In the genomic region with DNA sequence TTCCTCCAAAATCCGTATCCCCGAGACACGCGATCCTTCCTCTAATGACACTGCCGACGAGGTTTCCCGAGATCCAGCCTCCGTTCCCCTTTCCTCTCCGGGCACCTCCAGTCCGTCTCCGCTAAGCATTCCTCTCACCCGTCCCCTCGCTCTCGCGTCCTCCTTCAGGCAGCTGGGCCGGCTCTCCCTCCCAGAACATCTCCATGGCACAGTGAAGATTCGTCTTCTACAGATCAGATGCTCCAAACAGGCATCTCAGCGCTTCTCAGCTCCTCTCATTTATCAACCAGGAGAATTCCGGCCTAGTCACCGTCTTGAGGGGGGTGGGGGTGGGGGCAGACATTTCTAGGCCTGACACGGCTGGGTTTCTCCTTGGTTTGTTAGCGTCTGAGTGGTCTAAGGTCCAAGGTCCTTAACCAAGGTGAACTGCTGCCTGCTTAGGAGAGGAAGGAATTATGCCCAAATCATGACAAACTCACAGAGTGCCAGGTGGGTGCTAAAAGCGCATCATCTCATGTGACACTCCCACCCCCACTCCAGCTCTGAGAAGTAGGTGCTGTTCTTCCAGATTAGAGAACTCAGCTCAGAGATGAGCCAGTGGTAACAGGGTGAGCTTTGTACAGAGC, we compare ENCODE assay signal across 8 cellular contexts. TPM values are rescaled to one million over a fixed set of nuclear protein-coding genes. Genes with fewer than 3 reads are reported as not detected.
DNase-seq lines count a peak whose midpoint lies in the region; ATAC-seq, FAIRE-seq and TF ChIP-seq lines count a peak whose summit lies in the region.

A gene (minus strand): TSS at position 457 of the 626 bp plus-strand sequence. CDS start 7,976 bp downstream, outside the sequence.

- no peaks in the 10 kb centered on the region for H3K79me2 ChIP-seq in astrocyte (ENCODE audit: insufficient read depth, low read length)

- peak within 1 kb of the TSS; percentile 46 for H3K4me3 ChIP-seq in astrocyte (ENCODE audit: insufficient read depth, low read depth, low read length)

- H2AFZ ChIP-seq in astrocyte (ENCODE audit: low read depth, low read length): peak within 1 kb of the TSS; percentile 81

- no peak for ATAC-seq in stimulated activated effector memory CD8-positive, alpha-beta T cell treated with anti-CD3 and anti-CD28 coated beads, Interleukin-12 subunit alpha, Interleukin-12 subunit beta, amount 100 ng/mL, for 72 hours
- ATAC-seq in GM18909 (IDR thresholded peaks at IDR 0.05; ENCODE audit: poor library complexity, unreplicated experiment) (no peak), GM21737 (IDR thresholded peaks at IDR 0.05; ENCODE audit: unreplicated experiment) (no peak), GM19455 (IDR thresholded peaks at IDR 0.05; ENCODE audit: unreplicated experiment) (no peak)

- H3K4me3 Mint-ChIP-seq in astrocyte (ENCODE audit: unreplicated experiment): peak within 1 kb of the TSS; percentile 93
- peak within 1 kb of the TSS; percentile 78 for H3K4me3 Mint-ChIP-seq in stimulated activated effector memory CD8-positive, alpha-beta T cell treated with anti-CD3 and anti-CD28 coated beads, Interleukin-12 subunit alpha, Interleukin-12 subunit beta, amount 100 ng/mL, for 72 hours

- DNase-seq in HuH-7.5 (ENCODE audit: low spot score): peak; percentile 90
- DNase-seq in astrocyte (ENCODE audit: low read depth): peak; percentile 9
- DNase-seq in inferior parietal cortex (ENCODE audit: extremely low spot score): peak; percentile 51
- DNase-seq in stimulated activated effector memory CD8-positive, alpha-beta T cell treated with anti-CD3 and anti-CD28 coated beads, Interleukin-12 subunit alpha, Interleukin-12 subunit beta, amount 100 ng/mL, for 72 hours (ENCODE audit: low spot score in 2 of 2): no peak

- H3K4me1 ChIP-seq in astrocyte (ENCODE audit: insufficient read depth, low read length): peaks cover 19% of the 10 kb centered on the region

- H3K4me2 ChIP-seq in astrocyte (ENCODE audit: low read length): peak within 1 kb of the TSS; percentile 85

- H3K27ac ChIP-seq in C4-2B: peak within 1 kb of the TSS; percentile 90
- H3K27ac ChIP-seq in astrocyte (ENCODE audit: low read depth, low read length): no peak within 1 kb of the TSS

- H3K27me3 Mint-ChIP-seq in astrocyte (ENCODE audit: low read depth, unreplicated experiment): peaks cover 42% of the 10 kb centered on the region

- H3K27ac Mint-ChIP-seq in astrocyte (ENCODE audit: unreplicated experiment): peak within 1 kb of the TSS; percentile 91
- H3K27ac Mint-ChIP-seq in stimulated activated effector memory CD8-positive, alpha-beta T cell treated with anti-CD3 and anti-CD28 coated beads, Interleukin-12 subunit alpha, Interleukin-12 subunit beta, amount 100 ng/mL, for 72 hours: peak within 1 kb of the TSS; percentile 39

- no peaks in the 10 kb centered on the region for H3K9me3 ChIP-seq in astrocyte (ENCODE audit: insufficient read depth, low read depth, low read length)

- H3K4me1 Mint-ChIP-seq in astrocyte (ENCODE audit: low read depth, unreplicated experiment): peaks cover 17% of the 10 kb centered on the region
- peaks cover 19% of the 10 kb centered on the region for H3K4me1 Mint-ChIP-seq in stimulated activated effector memory CD8-positive, alpha-beta T cell treated with anti-CD3 and anti-CD28 coated beads, Interleukin-12 subunit alpha, Interleukin-12 subunit beta, amount 100 ng/mL, for 72 hours

- H3K9ac ChIP-seq in astrocyte (ENCODE audit: low read length): peak within 1 kb of the TSS; percentile 53

- peaks cover 3% of the 10 kb centered on the region for H3K36me3 Mint-ChIP-seq in astrocyte (ENCODE audit: low read depth, unreplicated experiment)
- peaks cover 6% of the 10 kb centered on the region for H3K36me3 Mint-ChIP-seq in stimulated activated effector memory CD8-positive, alpha-beta T cell treated with anti-CD3 and anti-CD28 coated beads, Interleukin-12 subunit alpha, Interleukin-12 subunit beta, amount 100 ng/mL, for 72 hours

- TF ChIP-seq CTCF in C4-2B (conservative IDR thresholded peaks at IDR 0.05) (no peak), astrocyte (IDR thresholded peaks at IDR 0.05; ENCODE audit: insufficient read depth, low read depth, low read length) (no peak)

- peaks cover 5% of the 10 kb centered on the region for H3K9me3 Mint-ChIP-seq in astrocyte (ENCODE audit: unreplicated experiment)
- no peaks in the 10 kb centered on the region for H3K9me3 Mint-ChIP-seq in stimulated activated effector memory CD8-positive, alpha-beta T cell treated with anti-CD3 and anti-CD28 coated beads, Interleukin-12 subunit alpha, Interleukin-12 subunit beta, amount 100 ng/mL, for 72 hours

- no peaks in the 10 kb centered on the region for H3K36me3 ChIP-seq in astrocyte (ENCODE audit: insufficient read depth, low read length)

- peaks cover 33% of the 10 kb centered on the region for H3K27me3 ChIP-seq in astrocyte (ENCODE audit: insufficient read depth, low read length)

- H4K20me1 ChIP-seq in astrocyte (ENCODE audit: insufficient read depth, low read length): no peaks in the 10 kb centered on the region

- no peak for FAIRE-seq in astrocyte (lab: Jason Lieb, UNC)

RNA-seq across cellular contexts. Expression of the gene that starts here (rescaled TPM):
- 18.2 and 22.7 TPM in 2 replicates for total RNA-seq in astrocyte

Comparison
In these comparisons a context has a peak if more than half of its experiments do, and no peak if none do; other contexts are left out.
1. DNase-seq: peak in HuH-7.5 (single experiment), astrocyte (single experiment) and inferior parietal cortex (single experiment); none in stimulated activated effector memory CD8-positive, alpha-beta T cell treated with anti-CD3 and anti-CD28 coated beads, Interleukin-12 subunit alpha, Interleukin-12 subunit beta, amount 100 ng/mL, for 72 hours (0 of 2).